ENCODE assay signal across 4 cellular contexts in genomic region chr12:66694666-66695065, GRCh38.
"Had no signal": no experiment of that assay in that cellular context is flagged by ENCODE, and none has a peak within 500 bp of the region (broad histone marks: within the 10 kb centered on the region; RNA-seq: fewer than 3 reads in every experiment).

No MANE protein-coding gene starts in this region.

- H3K4me3 ChIP-seq: GM23338 had no signal

- DNase-seq: H9, HCEC 1CT, IMR-90 had no signal

- H3K4me2 ChIP-seq: GM23338 had no signal

- H2AFZ ChIP-seq: GM23338 had no signal
